Comparison of ENCODE assay signal across 9 cellular contexts in the genomic region with DNA sequence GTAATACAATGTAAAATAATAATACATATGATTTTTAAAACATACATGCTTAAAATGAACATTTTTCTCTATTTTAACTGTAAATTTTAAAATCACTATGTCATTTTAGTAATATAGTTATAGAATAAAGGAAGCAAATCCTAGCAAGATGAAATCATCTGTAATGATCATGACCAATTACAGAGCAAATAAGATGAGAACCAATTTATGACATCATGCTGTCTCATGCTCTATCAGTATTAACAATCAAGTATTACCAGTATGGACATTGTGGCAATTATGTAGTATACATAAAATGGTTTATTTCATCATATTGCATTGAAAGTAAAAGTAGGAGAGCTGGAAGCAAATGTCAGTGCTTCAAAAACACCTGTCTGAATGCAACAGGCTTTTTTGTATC.
"Had no signal": no experiment of that assay in that cellular context is flagged by ENCODE, and none has a peak within 500 bp of the region (broad histone marks: within the 10 kb centered on the region; RNA-seq: fewer than 3 reads in every experiment).

No MANE protein-coding gene starts in this region.

- H3K36me3 ChIP-seq: HAP-1 had no signal

- H2AFZ ChIP-seq: GM23248 had no signal

- H3K4me3 ChIP-seq: GM23248, HAP-1, K562 had no signal

- H3K27ac ChIP-seq: GM23248, HL-60 had no signal

- DNase-seq: GM23248, GOT3, H7, IMR-90, KG1 had no signal

- ATAC-seq: HCT116, K562 had no signal

- H3K4me1 ChIP-seq: HAP-1 had no signal

- H3K9ac ChIP-seq: GM23248 had no signal

- H3K9me3 ChIP-seq: HAP-1 had no signal
